In the genomic region with DNA sequence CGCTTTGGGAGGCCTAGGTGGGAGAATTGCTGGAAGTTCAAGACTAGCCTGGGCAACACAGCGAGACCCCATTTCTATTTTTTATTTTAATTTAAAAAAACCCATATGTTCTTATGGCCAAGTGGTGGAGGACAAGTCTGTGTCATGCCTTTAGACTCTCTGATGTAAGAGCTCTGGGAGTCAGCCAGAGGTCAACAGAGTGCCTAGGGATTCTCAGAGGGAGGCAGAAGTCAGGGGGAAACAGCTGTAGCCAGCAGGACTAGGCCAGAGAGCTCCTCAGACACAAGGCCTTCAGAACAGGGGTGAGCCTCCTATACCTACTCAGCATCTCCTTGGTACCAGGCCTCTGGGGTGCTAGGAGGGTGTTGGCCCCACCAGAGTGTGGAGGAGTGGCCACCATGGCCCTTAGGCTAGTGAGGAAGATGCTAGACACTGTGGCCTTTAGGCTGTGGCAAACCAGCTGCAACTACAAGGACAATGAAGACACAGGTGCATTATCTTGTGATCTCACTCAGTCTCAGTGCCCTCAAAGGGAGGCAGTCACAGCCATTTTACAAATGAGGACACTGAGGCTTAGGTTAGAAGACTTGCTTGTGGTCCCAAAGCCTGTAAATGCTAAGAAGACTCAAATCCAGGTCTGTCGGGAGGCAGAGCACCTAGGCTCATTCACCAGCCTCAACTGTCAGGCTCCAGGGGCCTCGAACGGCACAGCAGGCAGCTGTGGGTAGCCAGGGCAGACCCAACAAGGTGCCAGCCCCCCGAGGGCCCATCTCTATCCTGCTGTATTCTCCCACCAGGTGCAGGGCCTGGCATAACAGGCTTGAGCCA, we compare ENCODE assay signal across 15 cellular contexts. TPM values are rescaled to one million over a fixed set of nuclear protein-coding genes. Genes with fewer than 3 reads are reported as not detected.
DNase-seq lines count a peak whose midpoint lies in the region; ATAC-seq, FAIRE-seq and TF ChIP-seq lines count a peak whose summit lies in the region.
"Had no signal": no experiment of that assay in that cellular context is flagged by ENCODE, and none has a peak within 500 bp of the region (broad histone marks: within the 10 kb centered on the region; RNA-seq: fewer than 3 reads in every experiment).

No MANE protein-coding gene starts in this region.

- H3K27me3 ChIP-seq in astrocyte (ENCODE audit: insufficient read depth, low read length) (peaks cover 3% of the 10 kb centered on the region), HepG2 (ENCODE audit: control insufficient read depth in 1 of 2, insufficient read depth in 2 of 2, low read length in 2 of 2) (no peaks in the 10 kb centered on the region; a peak in 1 of 5 replicates), upper lobe of right lung (no peaks in the 10 kb centered on the region)
- H3K27me3 ChIP-seq: BE2C had no signal

- FAIRE-seq in astrocyte (lab: Jason Lieb, UNC) (no peak), HepG2 (lab: Jason Lieb, UNC) (no peak)

- H3K36me3 Mint-ChIP-seq in activated naive CD8-positive, alpha-beta T cell treated with anti-CD3 and anti-CD28 coated beads, Interleukin-2, amount 10 ng/mL, durations not matched to agents 7 days and 5 days, result no peaks in the 10 kb centered on the region
- no peaks in the 10 kb centered on the region for H3K36me3 Mint-ChIP-seq in activated naive CD8-positive, alpha-beta T cell treated with anti-CD3 and anti-CD28 coated beads, Interleukin-2, amount 50 U/mL, for 24 hours (ENCODE audit: low read depth)
- H3K36me3 Mint-ChIP-seq in astrocyte (ENCODE audit: low read depth, unreplicated experiment), result no peaks in the 10 kb centered on the region

- H4K20me1 ChIP-seq in astrocyte (ENCODE audit: insufficient read depth, low read length) (no peaks in the 10 kb centered on the region), HepG2 (ENCODE audit: insufficient read depth, low read length) (no peaks in the 10 kb centered on the region)

- no peak overlapping the region for H2AFZ ChIP-seq in astrocyte (ENCODE audit: low read depth, low read length)
- H2AFZ ChIP-seq in HepG2 (ENCODE audit: low read length), result no peak overlapping the region

- peak overlapping the region; percentile 70 for H3K27ac Mint-ChIP-seq in activated naive CD8-positive, alpha-beta T cell treated with anti-CD3 and anti-CD28 coated beads, Interleukin-2, amount 10 ng/mL, durations not matched to agents 7 days and 5 days
- no peak overlapping the region for H3K27ac Mint-ChIP-seq in activated naive CD8-positive, alpha-beta T cell treated with anti-CD3 and anti-CD28 coated beads, Interleukin-2, amount 50 U/mL, for 24 hours
- H3K27ac Mint-ChIP-seq in astrocyte (ENCODE audit: unreplicated experiment), result no peak overlapping the region
- H3K27ac Mint-ChIP-seq: activated T-cell treated with anti-CD3 and anti-CD28 coated beads, Interleukin-2, amount 50 U/mL, for 24 hours had no signal

- H3K27me3 Mint-ChIP-seq in activated naive CD8-positive, alpha-beta T cell treated with anti-CD3 and anti-CD28 coated beads, Interleukin-2, amount 10 ng/mL, durations not matched to agents 7 days and 5 days, result no peaks in the 10 kb centered on the region
- H3K27me3 Mint-ChIP-seq in activated naive CD8-positive, alpha-beta T cell treated with anti-CD3 and anti-CD28 coated beads, Interleukin-2, amount 50 U/mL, for 24 hours, result no peaks in the 10 kb centered on the region
- peaks cover 6% of the 10 kb centered on the region for H3K27me3 Mint-ChIP-seq in astrocyte (ENCODE audit: low read depth, unreplicated experiment)

- H3K4me1 Mint-ChIP-seq in activated naive CD8-positive, alpha-beta T cell treated with anti-CD3 and anti-CD28 coated beads, Interleukin-2, amount 10 ng/mL, durations not matched to agents 7 days and 5 days, result peaks cover 54% of the 10 kb centered on the region
- H3K4me1 Mint-ChIP-seq in activated naive CD8-positive, alpha-beta T cell treated with anti-CD3 and anti-CD28 coated beads, Interleukin-2, amount 50 U/mL, for 24 hours, result peaks cover 21% of the 10 kb centered on the region
- peaks cover 8% of the 10 kb centered on the region for H3K4me1 Mint-ChIP-seq in astrocyte (ENCODE audit: low read depth, unreplicated experiment)

- intact Hi-C loops in HepG2 (cut with micrococcal nuclease; ENCODE audit: unreplicated experiment), result no loop called here
- intact Hi-C loops in upper lobe of right lung (cut with DNase I), result no loop called here

- POLR2A ChIA-PET in activated naive CD8-positive, alpha-beta T cell treated with anti-CD3 and anti-CD28 coated beads, Interleukin-2, amount 10 ng/mL, durations not matched to agents 7 days and 5 days (lab: Charles Lee), result interaction anchor here (0.7 to 2.2 kb wide), 8 partner anchors 12 to 40 kb away, joined by 3 to 13 read pairs (median 4); a partner anchor contains a TSS
- POLR2A ChIA-PET in HepG2 (lab: Yijun Ruan, JAX), result interaction anchor here (1.6 kb wide), 1 partner anchor 15 kb away, joined by 4 read pairs; no protein-coding TSS in a partner anchor

- in situ Hi-C loops in HepG2 (cut with HindIII; ENCODE audit: extremely low pct_ligation_motif_present, low pct_unique_long_range_greater_than_20kb), result no loop called here
- in situ Hi-C loops in GM13976 (cut with MboI; ENCODE audit: low sequenced_read_pairs, unreplicated experiment), result no loop called here

- H3K9me3 ChIP-seq in astrocyte (ENCODE audit: insufficient read depth, low read depth, low read length), result no peaks in the 10 kb centered on the region
- H3K9me3 ChIP-seq in HepG2 (ENCODE audit: low read length), result no peaks in the 10 kb centered on the region
- H3K9me3 ChIP-seq in upper lobe of right lung, result no peaks in the 10 kb centered on the region
- H3K9me3 ChIP-seq: BE2C had no signal

- TF ChIP-seq EP300 in HepG2 (IDR thresholded peaks at IDR 0.05; ENCODE audit: low read depth in 2 of 2, low read length in 2 of 2) (no peak), HepG2 (CRISPR knock-in tag; IDR thresholded peaks at IDR 0.05; ENCODE audit: borderline replicate concordance) (no peak)

- H3K4me3 Mint-ChIP-seq in activated naive CD8-positive, alpha-beta T cell treated with anti-CD3 and anti-CD28 coated beads, Interleukin-2, amount 10 ng/mL, durations not matched to agents 7 days and 5 days, result peak overlapping the region; percentile 59
- no peak overlapping the region for H3K4me3 Mint-ChIP-seq in activated naive CD8-positive, alpha-beta T cell treated with anti-CD3 and anti-CD28 coated beads, Interleukin-2, amount 50 U/mL, for 24 hours
- H3K4me3 Mint-ChIP-seq in astrocyte (ENCODE audit: unreplicated experiment), result no peak overlapping the region
- H3K4me3 Mint-ChIP-seq: activated T-cell treated with anti-CD3 and anti-CD28 coated beads, Interleukin-2, amount 50 U/mL, for 24 hours had no signal

- CTCF ChIA-PET in HepG2 (lab: Yijun Ruan, JAX; ENCODE audit: low intra/inter-chr PET ratio, low total read pairs), result no interaction called here

- no TSS peak for BruUV-seq in HepG2 (replicated peaks; lab: Mats Ljungman, UMichigan)

- H3K4me3 ChIP-seq in astrocyte (ENCODE audit: insufficient read depth, low read depth, low read length) (no peak overlapping the region), HepG2 (replicated peaks in 1 of 3; ENCODE audit: insufficient read depth in 1 of 3, low read depth in 2 of 3, low read length in 3 of 3) (no peak overlapping the region), upper lobe of right lung (no peak overlapping the region)

- DNase-seq in activated naive CD8-positive, alpha-beta T cell treated with anti-CD3 and anti-CD28 coated beads, Interleukin-2, amount 10 ng/mL, durations not matched to agents 7 days and 5 days, result no peak
- DNase-seq in activated naive CD8-positive, alpha-beta T cell treated with anti-CD3 and anti-CD28 coated beads, Interleukin-2, amount 50 U/mL, for 24 hours, result no peak
- DNase-seq in astrocyte (ENCODE audit: low read depth), result peak; percentile 30
- no peak for DNase-seq in HepG2 (ENCODE audit: low spot score)
- DNase-seq in upper lobe of right lung, result peak; percentile 48
- DNase-seq in GM13976 (ENCODE audit: low spot score), result no peak
- DNase-seq in DMS114 treated with DMSO at 0.1 percent for 48 hours (lab: John Stamatoyannopoulos, UW; ENCODE audit: unreplicated experiment), result no peak
- DNase-seq: activated T-cell treated with anti-CD3 and anti-CD28 coated beads, Interleukin-2, amount 50 U/mL, for 24 hours; BE2C; stimulated activated CD4-positive, alpha-beta T cell treated with anti-CD3 and anti-CD28 coated beads, Interleukin-4, amount 100 ng/mL, for 4 hours; SW 1271 had no signal

- no peak for TF ChIP-seq RAD21 in HepG2 (CRISPR knock-in tag; IDR thresholded peaks at IDR 0.05)

- 90% methylated on average over 2 of the region's 6 CpGs for WGBS in HepG2 (ENCODE audit: low lambda C conversion rate)

- H3K4me2 ChIP-seq in astrocyte (ENCODE audit: low read length), result peak overlapping the region; percentile 70
- no peak overlapping the region for H3K4me2 ChIP-seq in HepG2 (ENCODE audit: low read depth, low read length)

- no peak overlapping the region for H3K9ac ChIP-seq in astrocyte (ENCODE audit: low read length)
- H3K9ac ChIP-seq in HepG2 (ENCODE audit: insufficient read depth, low read depth, low read length), result no peak overlapping the region

- no peaks in the 10 kb centered on the region for H3K9me3 Mint-ChIP-seq in activated naive CD8-positive, alpha-beta T cell treated with anti-CD3 and anti-CD28 coated beads, Interleukin-2, amount 10 ng/mL, durations not matched to agents 7 days and 5 days
- no peaks in the 10 kb centered on the region for H3K9me3 Mint-ChIP-seq in activated naive CD8-positive, alpha-beta T cell treated with anti-CD3 and anti-CD28 coated beads, Interleukin-2, amount 50 U/mL, for 24 hours
- no peaks in the 10 kb centered on the region for H3K9me3 Mint-ChIP-seq in astrocyte (ENCODE audit: unreplicated experiment)
- H3K9me3 Mint-ChIP-seq: activated T-cell treated with anti-CD3 and anti-CD28 coated beads, Interleukin-2, amount 50 U/mL, for 24 hours had no signal

- no peak for ATAC-seq in activated naive CD8-positive, alpha-beta T cell treated with anti-CD3 and anti-CD28 coated beads, Interleukin-2, amount 10 ng/mL, durations not matched to agents 7 days and 5 days (ENCODE audit: low read depth)
- no peak for ATAC-seq in activated naive CD8-positive, alpha-beta T cell treated with anti-CD3 and anti-CD28 coated beads, Interleukin-2, amount 50 U/mL, for 24 hours
- ATAC-seq in HepG2 (peak; percentile 12; the same call in 1 of the 3 replicates), upper lobe of right lung (peak; percentile 51), HG02610 (IDR thresholded peaks at IDR 0.05; ENCODE audit: unreplicated experiment) (no peak)

- no peak for TF ChIP-seq POLR2A in HepG2 (IDR thresholded peaks at IDR 0.05; ENCODE audit: insufficient read depth in 1 of 2, low read depth in 2 of 2, low read length in 2 of 2)

- no peaks in the 10 kb centered on the region for H3K79me2 ChIP-seq in astrocyte (ENCODE audit: insufficient read depth, low read length)
- H3K79me2 ChIP-seq in HepG2 (ENCODE audit: insufficient read depth, low read length), result no peaks in the 10 kb centered on the region

- TF ChIP-seq CTCF in astrocyte (IDR thresholded peaks at IDR 0.05; ENCODE audit: insufficient read depth, low read depth, low read length) (no peak), HepG2 (CRISPR knock-in tag; IDR thresholded peaks at IDR 0.05) (no peak), upper lobe of right lung (IDR thresholded peaks at IDR 0.05) (no peak), GM13976 (IDR thresholded peaks at IDR 0.05; ENCODE audit: borderline replicate concordance, control extremely low read depth, extremely low read depth, insufficient read depth, missing control alignments) (no peak)

- H3K36me3 ChIP-seq in astrocyte (ENCODE audit: insufficient read depth, low read length) (no peaks in the 10 kb centered on the region), HepG2 (replicated peaks in 1 of 2; ENCODE audit: control insufficient read depth in 1 of 2, insufficient read depth in 2 of 2, low read length in 2 of 2) (no peaks in the 10 kb centered on the region), upper lobe of right lung (no peaks in the 10 kb centered on the region)
- H3K36me3 ChIP-seq: BE2C had no signal

- no peak overlapping the region for H3K27ac ChIP-seq in astrocyte (ENCODE audit: low read depth, low read length)
- H3K27ac ChIP-seq in HepG2 (ENCODE audit: extremely low read length, insufficient read depth, low read length), result no peak overlapping the region
- no peak overlapping the region for H3K27ac ChIP-seq in upper lobe of right lung

- H3K4me1 ChIP-seq in astrocyte (ENCODE audit: insufficient read depth, low read length) (peaks cover 18% of the 10 kb centered on the region), HepG2 (ENCODE audit: insufficient read depth, low read length) (peaks cover 34% of the 10 kb centered on the region), upper lobe of right lung (peaks cover 20% of the 10 kb centered on the region)
- H3K4me1 ChIP-seq: BE2C had no signal

RNA-seq across cellular contexts. Expression of a gene that starts 5.0 kb away (rescaled TPM):
- under 1 TPM; 0.44 to 0.60 TPM for total RNA-seq in activated naive CD8-positive, alpha-beta T cell treated with anti-CD3 and anti-CD28 coated beads, Interleukin-2, amount 10 ng/mL, durations not matched to agents 7 days and 5 days
- 0.43 TPM in 1 of 2 replicates, not detected in the other for total RNA-seq in astrocyte
- total RNA-seq in HepG2 (2016; rRNA removed; fragmentation: Illumina TruSeq; extraction: Trizol), result not detected in 2 replicates
- not detected in 2 replicates for total RNA-seq in HepG2 (2016; cell fraction: cytosol; rRNA removed; fragmentation: Illumina TruSeq; extraction: Trizol; ENCODE audit: low read depth)
- total RNA-seq in HepG2 (2016; cell fraction: insoluble cytoplasmic fraction; rRNA removed; fragmentation: Illumina TruSeq; extraction: Trizol), result not detected in 2 replicates
- total RNA-seq in HepG2 (2016; cell fraction: membrane; rRNA removed; fragmentation: Illumina TruSeq; extraction: Trizol), result not detected in 2 replicates
- total RNA-seq in HepG2 (2016; cell fraction: nucleus; rRNA removed; fragmentation: Illumina TruSeq; extraction: Trizol), result not detected in 2 replicates
- 0.16 and 0.26 TPM in 2 replicates for polyA plus RNA-seq in HepG2 (2011; rRNA removed)
- 0.05 and 0.25 TPM in 2 replicates for polyA plus RNA-seq in HepG2 (2011; cell fraction: cytosol; rRNA removed)
- 0.82 and 1.1 TPM in 2 replicates for polyA plus RNA-seq in HepG2 (2011; cell fraction: nucleus; rRNA removed)
- not detected in 2 replicates for polyA plus RNA-seq in HepG2 (2012)
- polyA plus RNA-seq in HepG2 (2016; cell fraction: cytosol; fragmentation: Illumina TruSeq; extraction: Trizol; ENCODE audit: low read depth), result not detected in 2 replicates
- polyA plus RNA-seq in HepG2 (2016; cell fraction: insoluble cytoplasmic fraction; fragmentation: Illumina TruSeq; extraction: Trizol; ENCODE audit: low read depth), result not detected in 2 replicates
- polyA plus RNA-seq in HepG2 (2016; cell fraction: membrane; fragmentation: Illumina TruSeq; extraction: Trizol; ENCODE audit: low read depth), result not detected in 2 replicates
- polyA plus RNA-seq in HepG2 (2016; cell fraction: nucleus; fragmentation: Illumina TruSeq; extraction: Trizol; ENCODE audit: insufficient read depth, low read depth), result not detected in 2 replicates
- polyA minus RNA-seq in HepG2 (2011; rRNA and poly(A)+ RNA removed; ENCODE audit: low replicate concordance), result not detected in 2 replicates
- polyA minus RNA-seq in HepG2 (2011; cell fraction: cytosol; rRNA and poly(A)+ RNA removed), result not detected in 2 replicates
- polyA minus RNA-seq in HepG2 (2011; cell fraction: nucleus; rRNA and poly(A)+ RNA removed), result not detected in 2 replicates
- not detected for total RNA-seq in upper lobe of right lung
- total RNA-seq: epithelial cell of proximal tubule, H7, NCI-H460 had no signal

RNA-seq across cellular contexts. Expression of a gene that starts 16.6 kb away (rescaled TPM):
- 1 to 10 TPM; 2.5 to 2.9 TPM for total RNA-seq in activated naive CD8-positive, alpha-beta T cell treated with anti-CD3 and anti-CD28 coated beads, Interleukin-2, amount 10 ng/mL, durations not matched to agents 7 days and 5 days
- total RNA-seq in astrocyte (not detected in 2 replicates), HepG2 (2016; rRNA removed; fragmentation: Illumina TruSeq; extraction: Trizol) (1.0 and 2.5 TPM in 2 replicates), upper lobe of right lung (1.8 TPM)
- total RNA-seq in HepG2 (2016; cell fraction: cytosol; rRNA removed; fragmentation: Illumina TruSeq; extraction: Trizol; ENCODE audit: low read depth), result 0.40 and 0.53 TPM in 2 replicates
- total RNA-seq in HepG2 (2016; cell fraction: insoluble cytoplasmic fraction; rRNA removed; fragmentation: Illumina TruSeq; extraction: Trizol), result 1.1 and 2.4 TPM in 2 replicates
- 1.1 and 1.3 TPM in 2 replicates for total RNA-seq in HepG2 (2016; cell fraction: membrane; rRNA removed; fragmentation: Illumina TruSeq; extraction: Trizol)
- 1.8 and 2.0 TPM in 2 replicates for total RNA-seq in HepG2 (2016; cell fraction: nucleus; rRNA removed; fragmentation: Illumina TruSeq; extraction: Trizol)
- 1.9 and 2.1 TPM in 2 replicates for polyA plus RNA-seq in HepG2 (2011; rRNA removed)
- polyA plus RNA-seq in HepG2 (2011; cell fraction: cytosol; rRNA removed), result 1.9 and 2.2 TPM in 2 replicates
- polyA plus RNA-seq in HepG2 (2011; cell fraction: nucleus; rRNA removed), result 1.7 and 1.8 TPM in 2 replicates
- 1.7 and 2.1 TPM in 2 replicates for polyA plus RNA-seq in HepG2 (2012)
- 0.24 and 0.38 TPM in 2 replicates for polyA plus RNA-seq in HepG2 (2016; cell fraction: cytosol; fragmentation: Illumina TruSeq; extraction: Trizol; ENCODE audit: low read depth)
- polyA plus RNA-seq in HepG2 (2016; cell fraction: insoluble cytoplasmic fraction; fragmentation: Illumina TruSeq; extraction: Trizol; ENCODE audit: low read depth), result 1.1 and 1.2 TPM in 2 replicates
- 0.70 and 0.73 TPM in 2 replicates for polyA plus RNA-seq in HepG2 (2016; cell fraction: membrane; fragmentation: Illumina TruSeq; extraction: Trizol; ENCODE audit: low read depth)
- polyA plus RNA-seq in HepG2 (2016; cell fraction: nucleus; fragmentation: Illumina TruSeq; extraction: Trizol; ENCODE audit: insufficient read depth, low read depth), result 2.8 and 3.2 TPM in 2 replicates
- polyA minus RNA-seq in HepG2 (2011; rRNA and poly(A)+ RNA removed; ENCODE audit: low replicate concordance), result 9.7 TPM in 1 of 2 replicates, not detected in the other
- 2.4 and 3.0 TPM in 2 replicates for polyA minus RNA-seq in HepG2 (2011; cell fraction: cytosol; rRNA and poly(A)+ RNA removed)
- 0.64 and 0.99 TPM in 2 replicates for polyA minus RNA-seq in HepG2 (2011; cell fraction: nucleus; rRNA and poly(A)+ RNA removed)
- total RNA-seq: epithelial cell of proximal tubule, NCI-H460 had no signal

RNA-seq across cellular contexts. Expression of a gene that starts 30.4 kb away (rescaled TPM):
- total RNA-seq in activated naive CD8-positive, alpha-beta T cell treated with anti-CD3 and anti-CD28 coated beads, Interleukin-2, amount 10 ng/mL, durations not matched to agents 7 days and 5 days, result 10 to 100 TPM; 16.9 to 17.1 TPM
- 42.3 and 51.4 TPM in 2 replicates for total RNA-seq in astrocyte
- total RNA-seq in HepG2 (2016; rRNA removed; fragmentation: Illumina TruSeq; extraction: Trizol), result 37.6 and 46.6 TPM in 2 replicates
- total RNA-seq in HepG2 (2016; cell fraction: cytosol; rRNA removed; fragmentation: Illumina TruSeq; extraction: Trizol; ENCODE audit: low read depth), result 9.1 and 11.2 TPM in 2 replicates
- total RNA-seq in HepG2 (2016; cell fraction: insoluble cytoplasmic fraction; rRNA removed; fragmentation: Illumina TruSeq; extraction: Trizol), result 39.4 and 39.7 TPM in 2 replicates
- 22.6 and 23.6 TPM in 2 replicates for total RNA-seq in HepG2 (2016; cell fraction: membrane; rRNA removed; fragmentation: Illumina TruSeq; extraction: Trizol)
- 28.6 and 33.4 TPM in 2 replicates for total RNA-seq in HepG2 (2016; cell fraction: nucleus; rRNA removed; fragmentation: Illumina TruSeq; extraction: Trizol)
- 33.8 and 34.4 TPM in 2 replicates for polyA plus RNA-seq in HepG2 (2011; rRNA removed)
- polyA plus RNA-seq in HepG2 (2011; cell fraction: cytosol; rRNA removed), result 20.2 and 30.1 TPM in 2 replicates
- 36.2 and 51.2 TPM in 2 replicates for polyA plus RNA-seq in HepG2 (2011; cell fraction: nucleus; rRNA removed)
- 25.4 and 41.0 TPM in 2 replicates for polyA plus RNA-seq in HepG2 (2012)
- polyA plus RNA-seq in HepG2 (2016; cell fraction: cytosol; fragmentation: Illumina TruSeq; extraction: Trizol; ENCODE audit: low read depth), result 24.5 and 27.7 TPM in 2 replicates
- 95.3 and 116 TPM in 2 replicates for polyA plus RNA-seq in HepG2 (2016; cell fraction: insoluble cytoplasmic fraction; fragmentation: Illumina TruSeq; extraction: Trizol; ENCODE audit: low read depth)
- polyA plus RNA-seq in HepG2 (2016; cell fraction: membrane; fragmentation: Illumina TruSeq; extraction: Trizol; ENCODE audit: low read depth), result 36.9 and 39.7 TPM in 2 replicates
- polyA plus RNA-seq in HepG2 (2016; cell fraction: nucleus; fragmentation: Illumina TruSeq; extraction: Trizol; ENCODE audit: insufficient read depth, low read depth), result 84.0 and 92.6 TPM in 2 replicates
- 28.0 and 49.7 TPM in 2 replicates for polyA minus RNA-seq in HepG2 (2011; rRNA and poly(A)+ RNA removed; ENCODE audit: low replicate concordance)
- polyA minus RNA-seq in HepG2 (2011; cell fraction: cytosol; rRNA and poly(A)+ RNA removed), result 12.4 and 17.5 TPM in 2 replicates
- polyA minus RNA-seq in HepG2 (2011; cell fraction: nucleus; rRNA and poly(A)+ RNA removed), result 11.7 and 14.2 TPM in 2 replicates
- total RNA-seq in upper lobe of right lung, result 16.6 TPM

RNA-seq across cellular contexts. Expression of a gene that starts 34.0 kb away (rescaled TPM):
- 100 to 1,000 TPM in 1 of 2 experiments, 10 to 100 TPM in 1; 97.7 to 103 TPM for total RNA-seq in activated naive CD8-positive, alpha-beta T cell treated with anti-CD3 and anti-CD28 coated beads, Interleukin-2, amount 10 ng/mL, durations not matched to agents 7 days and 5 days
- total RNA-seq in astrocyte (58.4 and 61.9 TPM in 2 replicates), HepG2 (2016; rRNA removed; fragmentation: Illumina TruSeq; extraction: Trizol) (91.1 and 115 TPM in 2 replicates), upper lobe of right lung (59.8 TPM)
- 16.1 and 16.4 TPM in 2 replicates for total RNA-seq in HepG2 (2016; cell fraction: cytosol; rRNA removed; fragmentation: Illumina TruSeq; extraction: Trizol; ENCODE audit: low read depth)
- total RNA-seq in HepG2 (2016; cell fraction: insoluble cytoplasmic fraction; rRNA removed; fragmentation: Illumina TruSeq; extraction: Trizol), result 93.5 and 104 TPM in 2 replicates
- 37.9 and 40.5 TPM in 2 replicates for total RNA-seq in HepG2 (2016; cell fraction: membrane; rRNA removed; fragmentation: Illumina TruSeq; extraction: Trizol)
- total RNA-seq in HepG2 (2016; cell fraction: nucleus; rRNA removed; fragmentation: Illumina TruSeq; extraction: Trizol), result 52.4 and 56.0 TPM in 2 replicates
- 25.0 and 27.4 TPM in 2 replicates for polyA plus RNA-seq in HepG2 (2011; rRNA removed)
- 19.8 and 29.8 TPM in 2 replicates for polyA plus RNA-seq in HepG2 (2011; cell fraction: cytosol; rRNA removed)
- 32.6 and 32.8 TPM in 2 replicates for polyA plus RNA-seq in HepG2 (2011; cell fraction: nucleus; rRNA removed)
- polyA plus RNA-seq in HepG2 (2012), result 56.0 and 62.2 TPM in 2 replicates
- polyA plus RNA-seq in HepG2 (2016; cell fraction: cytosol; fragmentation: Illumina TruSeq; extraction: Trizol; ENCODE audit: low read depth), result 14.7 and 16.9 TPM in 2 replicates
- 125 and 138 TPM in 2 replicates for polyA plus RNA-seq in HepG2 (2016; cell fraction: insoluble cytoplasmic fraction; fragmentation: Illumina TruSeq; extraction: Trizol; ENCODE audit: low read depth)
- polyA plus RNA-seq in HepG2 (2016; cell fraction: membrane; fragmentation: Illumina TruSeq; extraction: Trizol; ENCODE audit: low read depth), result 33.6 and 36.5 TPM in 2 replicates
- polyA plus RNA-seq in HepG2 (2016; cell fraction: nucleus; fragmentation: Illumina TruSeq; extraction: Trizol; ENCODE audit: insufficient read depth, low read depth), result 76.8 and 76.9 TPM in 2 replicates
- 52.3 and 71.1 TPM in 2 replicates for polyA minus RNA-seq in HepG2 (2011; rRNA and poly(A)+ RNA removed; ENCODE audit: low replicate concordance)
- 22.3 and 28.6 TPM in 2 replicates for polyA minus RNA-seq in HepG2 (2011; cell fraction: cytosol; rRNA and poly(A)+ RNA removed)
- polyA minus RNA-seq in HepG2 (2011; cell fraction: nucleus; rRNA and poly(A)+ RNA removed), result 33.5 and 39.2 TPM in 2 replicates

RNA-seq across cellular contexts. Expression of a gene that starts 41.6 kb away (rescaled TPM):
- total RNA-seq in activated naive CD8-positive, alpha-beta T cell treated with anti-CD3 and anti-CD28 coated beads, Interleukin-2, amount 10 ng/mL, durations not matched to agents 7 days and 5 days, result 100 to 1,000 TPM in 1 of 2 experiments, 10 to 100 TPM in 1; 97.8 to 102 TPM
- total RNA-seq in astrocyte (72.8 and 72.9 TPM in 2 replicates), HepG2 (2016; rRNA removed; fragmentation: Illumina TruSeq; extraction: Trizol) (10.7 and 18.0 TPM in 2 replicates), upper lobe of right lung (156 TPM)
- 4.0 TPM in 2 replicates for total RNA-seq in HepG2 (2016; cell fraction: cytosol; rRNA removed; fragmentation: Illumina TruSeq; extraction: Trizol; ENCODE audit: low read depth)
- total RNA-seq in HepG2 (2016; cell fraction: insoluble cytoplasmic fraction; rRNA removed; fragmentation: Illumina TruSeq; extraction: Trizol), result 10.2 and 18.3 TPM in 2 replicates
- total RNA-seq in HepG2 (2016; cell fraction: membrane; rRNA removed; fragmentation: Illumina TruSeq; extraction: Trizol), result 8.4 and 9.5 TPM in 2 replicates
- total RNA-seq in HepG2 (2016; cell fraction: nucleus; rRNA removed; fragmentation: Illumina TruSeq; extraction: Trizol), result 14.1 and 14.6 TPM in 2 replicates
- 7.7 and 12.2 TPM in 2 replicates for polyA plus RNA-seq in HepG2 (2011; rRNA removed)
- 9.5 and 10.2 TPM in 2 replicates for polyA plus RNA-seq in HepG2 (2011; cell fraction: cytosol; rRNA removed)
- 5.5 and 8.4 TPM in 2 replicates for polyA plus RNA-seq in HepG2 (2011; cell fraction: nucleus; rRNA removed)
- polyA plus RNA-seq in HepG2 (2012), result 12.8 and 19.4 TPM in 2 replicates
- 3.7 TPM in 2 replicates for polyA plus RNA-seq in HepG2 (2016; cell fraction: cytosol; fragmentation: Illumina TruSeq; extraction: Trizol; ENCODE audit: low read depth)
- 12.7 and 13.2 TPM in 2 replicates for polyA plus RNA-seq in HepG2 (2016; cell fraction: insoluble cytoplasmic fraction; fragmentation: Illumina TruSeq; extraction: Trizol; ENCODE audit: low read depth)
- polyA plus RNA-seq in HepG2 (2016; cell fraction: membrane; fragmentation: Illumina TruSeq; extraction: Trizol; ENCODE audit: low read depth), result 8.3 and 10.0 TPM in 2 replicates
- polyA plus RNA-seq in HepG2 (2016; cell fraction: nucleus; fragmentation: Illumina TruSeq; extraction: Trizol; ENCODE audit: insufficient read depth, low read depth), result 29.4 and 33.0 TPM in 2 replicates
- polyA minus RNA-seq in HepG2 (2011; rRNA and poly(A)+ RNA removed; ENCODE audit: low replicate concordance), result 9.0 and 55.3 TPM in 2 replicates
- 5.5 and 9.1 TPM in 2 replicates for polyA minus RNA-seq in HepG2 (2011; cell fraction: cytosol; rRNA and poly(A)+ RNA removed)
- polyA minus RNA-seq in HepG2 (2011; cell fraction: nucleus; rRNA and poly(A)+ RNA removed), result 2.2 and 4.5 TPM in 2 replicates

Comparison
In these comparisons a context has a peak if more than half of its experiments do, and no peak if none do; other contexts are left out.
1. ATAC-seq: peak in HepG2 (single experiment) and upper lobe of right lung (single experiment); none in activated naive CD8-positive, alpha-beta T cell treated with anti-CD3 and anti-CD28 coated beads, Interleukin-2, amount 10 ng/mL, durations not matched to agents 7 days and 5 days (single experiment), activated naive CD8-positive, alpha-beta T cell treated with anti-CD3 and anti-CD28 coated beads, Interleukin-2, amount 50 U/mL, for 24 hours (single experiment) and HG02610 (single experiment).
2. DNase-seq: peak in astrocyte (single experiment) and upper lobe of right lung (single experiment); none in activated naive CD8-positive, alpha-beta T cell treated with anti-CD3 and anti-CD28 coated beads, Interleukin-2, amount 10 ng/mL, durations not matched to agents 7 days and 5 days (single experiment), activated naive CD8-positive, alpha-beta T cell treated with anti-CD3 and anti-CD28 coated beads, Interleukin-2, amount 50 U/mL, for 24 hours (single experiment), HepG2 (single experiment), GM13976 (single experiment) and DMS114 treated with DMSO at 0.1 percent for 48 hours (single experiment).